In genomic region chr7:101169110-101169837, GRCh38 we compare ENCODE assay signal across 9 cellular contexts. TPM values are rescaled to one million over a fixed set of nuclear protein-coding genes. Genes with fewer than 3 reads are reported as not detected.
DNase-seq lines count a peak whose midpoint lies in the region; ATAC-seq and TF ChIP-seq lines count a peak whose summit lies in the region.
"Had no signal": no experiment of that assay in that cellular context is flagged by ENCODE, and none has a peak within 500 bp of the region (broad histone marks: within the 10 kb centered on the region; RNA-seq: fewer than 3 reads in every experiment).

No MANE protein-coding gene starts in this region.

- no peaks in the 10 kb centered on the region for H3K79me2 ChIP-seq in fibroblast of lung (ENCODE audit: control insufficient read depth, insufficient read depth, low read length)

- TF ChIP-seq CTCF in fibroblast of lung (conservative IDR thresholded peaks at IDR 0.05 in 1 of 2, IDR thresholded peaks at IDR 0.05 in 1 of 2; ENCODE audit: low read depth in 1 of 2, low read length in 2 of 2) = no peak

- peaks cover 65% of the 10 kb centered on the region for H3K27me3 ChIP-seq in fibroblast of lung (ENCODE audit: control insufficient read depth, insufficient read depth, low read length)

- no peak overlapping the region for H2AFZ ChIP-seq in fibroblast of lung (ENCODE audit: low read length)

- H3K4me1 Mint-ChIP-seq in stimulated activated naive CD8-positive, alpha-beta T cell treated with anti-CD3 and anti-CD28 coated beads, Interleukin-15, Interleukin-2, amounts not matched to agents 100 ng/mL and 50 ng/mL, for 24 hours (ENCODE audit: low read depth) = peaks cover 78% of the 10 kb centered on the region

- H3K4me1 ChIP-seq in fibroblast of lung (ENCODE audit: control insufficient read depth, extremely low read depth, insufficient read depth, low read length) = peaks cover 25% of the 10 kb centered on the region

- H3K4me3 Mint-ChIP-seq in stimulated activated naive CD8-positive, alpha-beta T cell treated with anti-CD3 and anti-CD28 coated beads, Interleukin-15, Interleukin-2, amounts not matched to agents 100 ng/mL and 50 ng/mL, for 24 hours = peak overlapping the region; percentile 27

- H3K27ac Mint-ChIP-seq in stimulated activated naive CD8-positive, alpha-beta T cell treated with anti-CD3 and anti-CD28 coated beads, Interleukin-15, Interleukin-2, amounts not matched to agents 100 ng/mL and 50 ng/mL, for 24 hours = no peak overlapping the region

- no peaks in the 10 kb centered on the region for H3K36me3 Mint-ChIP-seq in stimulated activated naive CD8-positive, alpha-beta T cell treated with anti-CD3 and anti-CD28 coated beads, Interleukin-15, Interleukin-2, amounts not matched to agents 100 ng/mL and 50 ng/mL, for 24 hours (ENCODE audit: low read depth)
- H3K36me3 Mint-ChIP-seq: immature natural killer cell had no signal

- no peaks in the 10 kb centered on the region for H3K9me3 Mint-ChIP-seq in stimulated activated naive CD8-positive, alpha-beta T cell treated with anti-CD3 and anti-CD28 coated beads, Interleukin-15, Interleukin-2, amounts not matched to agents 100 ng/mL and 50 ng/mL, for 24 hours

- H3K4me2 ChIP-seq in fibroblast of lung (ENCODE audit: extremely low read depth, insufficient read depth, low read length) = peak overlapping the region; percentile 78

- ATAC-seq in stimulated activated naive CD8-positive, alpha-beta T cell treated with anti-CD3 and anti-CD28 coated beads, Interleukin-15, Interleukin-2, amounts not matched to agents 100 U/mL and 50 U/mL, for 24 hours = no peak
- ATAC-seq in HG02759 (IDR thresholded peaks at IDR 0.05; ENCODE audit: unreplicated experiment) = no peak

- H4K20me1 ChIP-seq in fibroblast of lung (ENCODE audit: control insufficient read depth, extremely low read depth, insufficient read depth, low read length) = peaks cover 2% of the 10 kb centered on the region

- no peak overlapping the region for H3K9ac ChIP-seq in fibroblast of lung (ENCODE audit: insufficient read depth, low read length)

- H3K4me3 ChIP-seq in fibroblast of lung (replicated peaks in 1 of 4; ENCODE audit: control extremely low read depth in 1 of 4, insufficient read depth in 1 of 4, low read depth in 3 of 4, low read length in 4 of 4) = peak overlapping the region in 2 of 4 experiments; percentile 4 to 20

- DNase-seq in stimulated activated naive CD8-positive, alpha-beta T cell treated with anti-CD3 and anti-CD28 coated beads, Interleukin-15, Interleukin-2, amounts not matched to agents 100 U/mL and 50 U/mL, for 24 hours = no peak
- DNase-seq in RPMI8226 = peak; percentile 2
- DNase-seq in fibroblast of lung (ENCODE audit: low read depth in 2 of 2) = no peak
- DNase-seq in NCI-H2196 (lab: John Stamatoyannopoulos, UW; ENCODE audit: unreplicated experiment) = no peak
- DNase-seq in NCI-H2107 (lab: John Stamatoyannopoulos, UW) = no peak
- no peak for DNase-seq in hepatic stellate cell (ENCODE audit: low spot score)

- H3K9me3 ChIP-seq in fibroblast of lung (ENCODE audit: control insufficient read depth, insufficient read depth, low read depth, low read length) = no peaks in the 10 kb centered on the region

- no peak overlapping the region for H3K27ac ChIP-seq in fibroblast of lung (ENCODE audit: insufficient read depth, low read length)

- peaks cover 80% of the 10 kb centered on the region for H3K27me3 Mint-ChIP-seq in stimulated activated naive CD8-positive, alpha-beta T cell treated with anti-CD3 and anti-CD28 coated beads, Interleukin-15, Interleukin-2, amounts not matched to agents 100 ng/mL and 50 ng/mL, for 24 hours

- H3K36me3 ChIP-seq in fibroblast of lung (ENCODE audit: control insufficient read depth, insufficient read depth, low read length) = no peaks in the 10 kb centered on the region

RNA-seq across cellular contexts. Expression of gene VGF, which starts 3.9 kb away (rescaled TPM):
- total RNA-seq in fibroblast of lung = 0.26 and 0.66 TPM in 2 replicates
- polyA plus RNA-seq in fibroblast of lung = 0.14 TPM in 1 of 2 replicates, not detected in the other
- 0.10 and 1.5 TPM in 2 replicates for polyA plus RNA-seq in fibroblast of lung (2012)
- polyA minus RNA-seq in fibroblast of lung (ENCODE audit: low replicate concordance) = 0.15 TPM in 1 of 2 replicates, not detected in the other
- polyA plus RNA-seq: immature natural killer cell had no signal

RNA-seq across cellular contexts. Expression of gene NAT16, which starts 10.8 kb away (rescaled TPM):
- not detected in 2 replicates for total RNA-seq in fibroblast of lung
- not detected in 2 replicates for polyA plus RNA-seq in fibroblast of lung
- polyA plus RNA-seq in fibroblast of lung (2012) = not detected in 2 replicates
- polyA minus RNA-seq in fibroblast of lung (ENCODE audit: low replicate concordance) = not detected in 2 replicates
- polyA plus RNA-seq: immature natural killer cell had no signal

RNA-seq across cellular contexts. Expression of gene AP1S1, which starts 15.0 kb away (rescaled TPM):
- total RNA-seq in fibroblast of lung = 127 and 139 TPM in 2 replicates
- 128 and 185 TPM in 2 replicates for polyA plus RNA-seq in fibroblast of lung
- polyA plus RNA-seq in fibroblast of lung (2012) = 136 and 181 TPM in 2 replicates
- 78.8 and 128 TPM in 2 replicates for polyA minus RNA-seq in fibroblast of lung (ENCODE audit: low replicate concordance)

RNA-seq across cellular contexts. Expression of gene MOGAT3, which starts 31.6 kb away (rescaled TPM):
- not detected in 2 replicates for total RNA-seq in fibroblast of lung
- not detected in 2 replicates for polyA plus RNA-seq in fibroblast of lung
- not detected in 2 replicates for polyA plus RNA-seq in fibroblast of lung (2012)
- polyA minus RNA-seq in fibroblast of lung (ENCODE audit: low replicate concordance) = 1.5 TPM in 1 of 2 replicates, not detected in the other
- polyA plus RNA-seq: immature natural killer cell had no signal

RNA-seq across cellular contexts. Expression of gene SERPINE1, which starts 42.4 kb away (rescaled TPM):
- total RNA-seq in fibroblast of lung = 41.3 and 167 TPM in 2 replicates
- polyA plus RNA-seq in fibroblast of lung = 679 and 1,153 TPM in 2 replicates
- 413 and 685 TPM in 2 replicates for polyA plus RNA-seq in fibroblast of lung (2012)
- polyA minus RNA-seq in fibroblast of lung (ENCODE audit: low replicate concordance) = 763 and 1,105 TPM in 2 replicates
